1 cellular context compared by ENCODE assay signal in the genomic region with DNA sequence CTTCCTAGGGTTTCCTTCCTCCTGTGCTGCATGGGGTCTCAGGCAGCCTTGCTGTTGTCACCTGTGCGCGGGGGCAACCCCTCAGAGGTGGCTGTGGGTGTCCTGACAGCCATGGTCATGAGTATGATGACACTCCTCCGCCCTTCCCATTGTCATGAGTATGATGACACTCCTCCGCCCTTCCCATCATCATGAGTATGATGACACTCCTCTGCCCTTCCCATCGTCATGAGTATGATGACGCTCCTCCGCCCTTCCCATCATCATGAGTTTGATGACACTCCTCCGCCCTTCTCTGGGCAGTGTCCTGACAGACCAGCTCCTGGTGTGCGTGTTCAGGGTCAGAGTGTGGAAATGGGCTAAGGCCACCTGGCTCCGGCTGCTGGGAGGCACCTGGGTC.
TF ChIP-seq lines count a peak whose summit lies in the region.

No MANE protein-coding gene starts in this region.

TF ChIP-seq in neural cell, 6 proteins besides CTCF, POLR2A, EP300 and RAD21:
- TF ChIP-seq REST (IDR thresholded peaks at IDR 0.05; ENCODE audit: borderline replicate concordance) (no peak), EZH2 (IDR thresholded peaks at IDR 0.05; ENCODE audit: borderline replicate concordance, insufficient read depth, low read length, poor library complexity, severe bottlenecking) (no peak), MXI1 (conservative IDR thresholded peaks at IDR 0.05; ENCODE audit: poor library complexity, severe bottlenecking) (no peak), SMC3 (conservative IDR thresholded peaks at IDR 0.05; ENCODE audit: poor library complexity) (no peak), TAF1 (IDR thresholded peaks at IDR 0.05; ENCODE audit: low read depth) (no peak), POLR2AphosphoS5 (IDR thresholded peaks at IDR 0.05) (no peak)
